ENCODE assay signal across 25 cellular contexts in the genomic region with DNA sequence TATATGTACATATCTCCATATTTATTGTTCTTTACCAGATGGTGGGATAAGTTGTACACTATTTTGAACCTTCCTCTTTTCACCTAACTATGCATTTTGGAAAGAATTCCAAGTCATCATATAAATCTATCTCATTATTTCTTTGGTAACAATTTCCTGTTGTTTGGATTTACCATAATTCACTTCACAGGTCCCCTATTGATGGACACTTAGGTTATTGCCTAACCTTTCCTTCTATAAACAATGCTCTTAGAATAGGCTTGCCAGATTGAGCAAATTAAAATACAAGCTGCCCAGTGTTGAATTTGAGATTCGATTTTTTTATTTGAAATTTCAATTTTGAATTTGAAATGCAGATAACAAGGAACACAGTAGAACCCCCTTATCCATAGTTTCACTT. TPM values are rescaled to one million over a fixed set of nuclear protein-coding genes. Genes with fewer than 3 reads are reported as not detected.
A peak's percentile ranks its signal among the peaks of the same experiment; 100 is the strongest.
DNase-seq lines count a peak whose midpoint lies in the region; ATAC-seq, FAIRE-seq and TF ChIP-seq lines count a peak whose summit lies in the region.
"Had no signal": no experiment of that assay in that cellular context is flagged by ENCODE, and none has a peak within 500 bp of the region (broad histone marks: within the 10 kb centered on the region; RNA-seq: fewer than 3 reads in every experiment).

No MANE protein-coding gene starts in this region.

- H2AFZ ChIP-seq in HepG2 (ENCODE audit: low read length) (no peak overlapping the region), osteoblast (ENCODE audit: low read length) (no peak overlapping the region)
- H2AFZ ChIP-seq: GM23338 had no signal

- in situ Hi-C loops in HepG2 (cut with HindIII; ENCODE audit: extremely low pct_ligation_motif_present, low pct_unique_long_range_greater_than_20kb): no loop called here

- H3K4me1 ChIP-seq in left ventricle myocardium inferior (peaks cover 28% of the 10 kb centered on the region), right atrium auricular region (peaks cover 0 to 19% of the 10 kb centered on the region in 2 donors), HepG2 (ENCODE audit: insufficient read depth, low read length) (peaks cover 72% of the 10 kb centered on the region), osteoblast (ENCODE audit: insufficient read depth, low read length) (peaks cover 7% of the 10 kb centered on the region), SJCRH30 (peaks cover 17% of the 10 kb centered on the region)
- H3K4me1 ChIP-seq: BE2C had no signal

- no peak overlapping the region for H3K9ac ChIP-seq in HepG2 (ENCODE audit: insufficient read depth, low read depth, low read length)
- H3K9ac ChIP-seq: BLaER1 treated with 17β-estradiol and CSF1 and Interleukin-3, amounts not matched to agents 10 nM and 100 nM had no signal

- POLR2A ChIA-PET in HepG2 (lab: Yijun Ruan, JAX): interaction anchor here (0.9 to 4.5 kb wide), 4 partner anchors 24 to 86 kb away, joined by 3 to 56 read pairs (median 26); partner anchors contain the start of gene DHX8

- H3K9me3 ChIP-seq in left ventricle myocardium inferior (replicated peaks) (no peaks in the 10 kb centered on the region), right atrium auricular region (no peaks in the 10 kb centered on the region), HepG2 (ENCODE audit: low read length) (no peaks in the 10 kb centered on the region), osteoblast (ENCODE audit: low read depth, low read length) (no peaks in the 10 kb centered on the region), SJCRH30 (replicated peaks) (no peaks in the 10 kb centered on the region)
- H3K9me3 ChIP-seq: BE2C had no signal

- 22% methylated on average over 1 of the region's 1 CpG for WGBS in HepG2 (ENCODE audit: low lambda C conversion rate)

- H3K4me3 ChIP-seq in left ventricle myocardium inferior (no peak overlapping the region), right atrium auricular region (no peak overlapping the region), HepG2 (replicated peaks in 1 of 3; ENCODE audit: insufficient read depth in 1 of 3, low read depth in 2 of 3, low read length in 3 of 3) (no peak overlapping the region), osteoblast (ENCODE audit: insufficient read depth, low read length) (no peak overlapping the region), SJCRH30 (no peak overlapping the region)
- H3K4me3 ChIP-seq: BLaER1 treated with 17β-estradiol and CSF1 and Interleukin-3, amounts not matched to agents 10 nM and 100 nM; GM12878; GM23338 had no signal

- peak overlapping the region; percentile 74 for H3K27ac ChIP-seq in left ventricle myocardium inferior (replicated peaks)
- H3K27ac ChIP-seq in right atrium auricular region: no peak overlapping the region
- peak overlapping the region; percentile 83 for H3K27ac ChIP-seq in HepG2 (ENCODE audit: extremely low read length, insufficient read depth, low read length)
- H3K27ac ChIP-seq in osteoblast (ENCODE audit: low read depth, low read length): no peak overlapping the region
- H3K27ac ChIP-seq in SJCRH30: no peak overlapping the region
- H3K27ac ChIP-seq: 22Rv1; BLaER1 treated with 17β-estradiol and CSF1 and Interleukin-3, amounts not matched to agents 10 nM and 100 nM had no signal

- H3K4me2 ChIP-seq in HepG2 (ENCODE audit: low read depth, low read length) (no peak overlapping the region), osteoblast (ENCODE audit: insufficient read depth, low read length) (no peak overlapping the region)
- H3K4me2 ChIP-seq: BLaER1 treated with 17β-estradiol and CSF1 and Interleukin-3, amounts not matched to agents 10 nM and 100 nM; GM23338 had no signal

- BruUV-seq in HepG2 (replicated peaks; lab: Mats Ljungman, UMichigan): no TSS peak

- TF ChIP-seq RAD21 in HepG2 (CRISPR knock-in tag; IDR thresholded peaks at IDR 0.05): no peak

- TF ChIP-seq CTCF in left ventricle myocardium inferior (IDR thresholded peaks at IDR 0.05; ENCODE audit: borderline replicate concordance) (no peak), right atrium auricular region (IDR thresholded peaks at IDR 0.05) (no peak), HepG2 (CRISPR knock-in tag; IDR thresholded peaks at IDR 0.05) (no peak), osteoblast (IDR thresholded peaks at IDR 0.05; ENCODE audit: extremely low read depth, low read depth, low read length) (no peak)

- DNase-seq in left ventricle myocardium inferior (no peak), right atrium auricular region (ENCODE audit: low spot score) (no peak), HepG2 (ENCODE audit: low spot score) (no peak), osteoblast (ENCODE audit: insufficient read length, low spot score, missing footprints) (peak; percentile 44), SJCRH30 (no peak), frontal cortex (ENCODE audit: low spot score in 2 of 2) (no peak)
- DNase-seq: ACHN; AML-193; BE2C; CD4-positive, alpha-beta T cell; CD8-positive, alpha-beta memory T cell; DMS 273 treated with DMSO at 0.1 percent for 48 hours; DMS79; EL; GDM1; H9; HFFc6 had no signal

- H3K79me2 ChIP-seq in HepG2 (ENCODE audit: insufficient read depth, low read length) (no peaks in the 10 kb centered on the region), osteoblast (ENCODE audit: insufficient read depth, low read length) (no peaks in the 10 kb centered on the region)

- no peak for TF ChIP-seq POLR2A in HepG2 (IDR thresholded peaks at IDR 0.05; ENCODE audit: insufficient read depth in 1 of 2, low read depth in 2 of 2, low read length in 2 of 2)

- FAIRE-seq in HepG2 (lab: Jason Lieb, UNC) (no peak), frontal cortex (lab: Jason Lieb, UNC) (no peak)
- FAIRE-seq: A204.1, D721Med, GM12878 had no signal

- ATAC-seq in HepG2: no peak
- no peak for ATAC-seq in HG03159 (IDR thresholded peaks at IDR 0.05; ENCODE audit: unreplicated experiment)
- ATAC-seq: GM12878, GM23338, HCT116 had no signal

- intact Hi-C loops in left ventricle myocardium inferior (cut with micrococcal nuclease): no loop called here
- intact Hi-C loops in HepG2 (cut with micrococcal nuclease; ENCODE audit: unreplicated experiment): loop anchor here (5.0 kb wide), 1 partner anchor 718 kb away; no protein-coding TSS in a partner anchor

- no peak for TF ChIP-seq EP300 in HepG2 (IDR thresholded peaks at IDR 0.05; ENCODE audit: low read depth in 2 of 2, low read length in 2 of 2)
- no peak for TF ChIP-seq EP300 in HepG2 (CRISPR knock-in tag; IDR thresholded peaks at IDR 0.05; ENCODE audit: borderline replicate concordance)

- H3K27me3 ChIP-seq in left ventricle myocardium inferior (ENCODE audit: low read depth) (no peaks in the 10 kb centered on the region), right atrium auricular region (no peaks in the 10 kb centered on the region), HepG2 (ENCODE audit: control insufficient read depth in 1 of 2, insufficient read depth in 2 of 2, low read length in 2 of 2) (no peaks in the 10 kb centered on the region), osteoblast (ENCODE audit: insufficient read depth, low read length) (no peaks in the 10 kb centered on the region), SJCRH30 (no peaks in the 10 kb centered on the region)
- H3K27me3 ChIP-seq: BE2C; BLaER1 treated with 17β-estradiol and CSF1 and Interleukin-3, amounts not matched to agents 10 nM and 100 nM had no signal

- CTCF ChIA-PET in HepG2 (lab: Yijun Ruan, JAX; ENCODE audit: low intra/inter-chr PET ratio, low total read pairs): no interaction called here

- H3K36me3 ChIP-seq in left ventricle myocardium inferior (no peaks in the 10 kb centered on the region), right atrium auricular region (no peaks in the 10 kb centered on the region), HepG2 (replicated peaks in 1 of 2; ENCODE audit: control insufficient read depth in 1 of 2, insufficient read depth in 2 of 2, low read length in 2 of 2) (no peaks in the 10 kb centered on the region), osteoblast (ENCODE audit: insufficient read depth, low read length) (no peaks in the 10 kb centered on the region), SJCRH30 (no peaks in the 10 kb centered on the region)
- H3K36me3 ChIP-seq: BE2C; BLaER1 treated with 17β-estradiol and CSF1 and Interleukin-3, amounts not matched to agents 10 nM and 100 nM had no signal

- H4K20me1 ChIP-seq in HepG2 (ENCODE audit: insufficient read depth, low read length) (no peaks in the 10 kb centered on the region), osteoblast (ENCODE audit: insufficient read depth, low read length) (no peaks in the 10 kb centered on the region)
- H4K20me1 ChIP-seq: BLaER1 treated with 17β-estradiol and CSF1 and Interleukin-3, amounts not matched to agents 10 nM and 100 nM had no signal

RNA-seq across cellular contexts. Expression of gene DHX8, which starts 28.9 kb away (rescaled TPM):
- total RNA-seq in left ventricle myocardium inferior (26.0 TPM), right atrium auricular region (10 to 100 TPM; 18.5 to 26.1 TPM), HepG2 (2016; rRNA removed; fragmentation: Illumina TruSeq; extraction: Trizol) (48.9 and 66.9 TPM in 2 replicates), osteoblast (39.2 and 42.3 TPM in 2 replicates), frontal cortex (40.8 TPM)
- 7.3 and 7.5 TPM in 2 replicates for total RNA-seq in HepG2 (2016; cell fraction: cytosol; rRNA removed; fragmentation: Illumina TruSeq; extraction: Trizol; ENCODE audit: low read depth)
- total RNA-seq in HepG2 (2016; cell fraction: insoluble cytoplasmic fraction; rRNA removed; fragmentation: Illumina TruSeq; extraction: Trizol): 48.9 and 59.5 TPM in 2 replicates
- 13.7 and 14.3 TPM in 2 replicates for total RNA-seq in HepG2 (2016; cell fraction: membrane; rRNA removed; fragmentation: Illumina TruSeq; extraction: Trizol)
- total RNA-seq in HepG2 (2016; cell fraction: nucleus; rRNA removed; fragmentation: Illumina TruSeq; extraction: Trizol): 36.4 and 38.7 TPM in 2 replicates
- 23.6 and 24.8 TPM in 2 replicates for polyA plus RNA-seq in HepG2 (2011; rRNA removed)
- 19.6 and 23.9 TPM in 2 replicates for polyA plus RNA-seq in HepG2 (2011; cell fraction: cytosol; rRNA removed)
- 28.8 and 31.8 TPM in 2 replicates for polyA plus RNA-seq in HepG2 (2011; cell fraction: nucleus; rRNA removed)
- polyA plus RNA-seq in HepG2 (2012): 24.9 and 33.1 TPM in 2 replicates
- 1.9 and 2.2 TPM in 2 replicates for polyA plus RNA-seq in HepG2 (2016; cell fraction: cytosol; fragmentation: Illumina TruSeq; extraction: Trizol; ENCODE audit: low read depth)
- polyA plus RNA-seq in HepG2 (2016; cell fraction: insoluble cytoplasmic fraction; fragmentation: Illumina TruSeq; extraction: Trizol; ENCODE audit: low read depth): 37.7 and 41.9 TPM in 2 replicates
- 4.4 and 5.7 TPM in 2 replicates for polyA plus RNA-seq in HepG2 (2016; cell fraction: membrane; fragmentation: Illumina TruSeq; extraction: Trizol; ENCODE audit: low read depth)
- 36.7 and 42.2 TPM in 2 replicates for polyA plus RNA-seq in HepG2 (2016; cell fraction: nucleus; fragmentation: Illumina TruSeq; extraction: Trizol; ENCODE audit: insufficient read depth, low read depth)
- polyA minus RNA-seq in HepG2 (2011; rRNA and poly(A)+ RNA removed; ENCODE audit: low replicate concordance): 67.3 and 93.6 TPM in 2 replicates
- polyA minus RNA-seq in HepG2 (2011; cell fraction: cytosol; rRNA and poly(A)+ RNA removed): 36.8 and 37.9 TPM in 2 replicates
- polyA minus RNA-seq in HepG2 (2011; cell fraction: nucleus; rRNA and poly(A)+ RNA removed): 37.6 and 44.9 TPM in 2 replicates
- 54.3 and 56.2 TPM in 2 replicates for total RNA-seq in SJCRH30 (2014; rRNA removed; shearing (Covaris generic))

RNA-seq across cellular contexts. Expression of gene ARL4D, which starts 56.1 kb away (rescaled TPM):
- total RNA-seq in left ventricle myocardium inferior (7.1 TPM), right atrium auricular region (10 to 100 TPM in 1 of 2 donors, 1 to 10 TPM in 1; 5.5 to 24.1 TPM), HepG2 (2016; rRNA removed; fragmentation: Illumina TruSeq; extraction: Trizol) (9.0 and 9.5 TPM in 2 replicates), osteoblast (12.1 and 18.8 TPM in 2 replicates), frontal cortex (39.5 TPM)
- total RNA-seq in HepG2 (2016; cell fraction: cytosol; rRNA removed; fragmentation: Illumina TruSeq; extraction: Trizol; ENCODE audit: low read depth): 4.8 and 5.0 TPM in 2 replicates
- total RNA-seq in HepG2 (2016; cell fraction: insoluble cytoplasmic fraction; rRNA removed; fragmentation: Illumina TruSeq; extraction: Trizol): 8.2 and 10.0 TPM in 2 replicates
- 6.9 and 7.7 TPM in 2 replicates for total RNA-seq in HepG2 (2016; cell fraction: membrane; rRNA removed; fragmentation: Illumina TruSeq; extraction: Trizol)
- total RNA-seq in HepG2 (2016; cell fraction: nucleus; rRNA removed; fragmentation: Illumina TruSeq; extraction: Trizol): 5.3 and 7.3 TPM in 2 replicates
- 25.9 and 40.6 TPM in 2 replicates for polyA plus RNA-seq in HepG2 (2011; rRNA removed)
- 42.8 and 43.2 TPM in 2 replicates for polyA plus RNA-seq in HepG2 (2011; cell fraction: cytosol; rRNA removed)
- 20.5 and 34.1 TPM in 2 replicates for polyA plus RNA-seq in HepG2 (2011; cell fraction: nucleus; rRNA removed)
- polyA plus RNA-seq in HepG2 (2012): 31.5 and 47.6 TPM in 2 replicates
- polyA plus RNA-seq in HepG2 (2016; cell fraction: cytosol; fragmentation: Illumina TruSeq; extraction: Trizol; ENCODE audit: low read depth): 2.0 and 2.2 TPM in 2 replicates
- 11.6 and 13.8 TPM in 2 replicates for polyA plus RNA-seq in HepG2 (2016; cell fraction: insoluble cytoplasmic fraction; fragmentation: Illumina TruSeq; extraction: Trizol; ENCODE audit: low read depth)
- polyA plus RNA-seq in HepG2 (2016; cell fraction: membrane; fragmentation: Illumina TruSeq; extraction: Trizol; ENCODE audit: low read depth): 3.2 TPM in 2 replicates
- 12.2 and 15.4 TPM in 2 replicates for polyA plus RNA-seq in HepG2 (2016; cell fraction: nucleus; fragmentation: Illumina TruSeq; extraction: Trizol; ENCODE audit: insufficient read depth, low read depth)
- 18.8 and 37.1 TPM in 2 replicates for polyA minus RNA-seq in HepG2 (2011; rRNA and poly(A)+ RNA removed; ENCODE audit: low replicate concordance)
- 15.0 and 19.8 TPM in 2 replicates for polyA minus RNA-seq in HepG2 (2011; cell fraction: cytosol; rRNA and poly(A)+ RNA removed)
- polyA minus RNA-seq in HepG2 (2011; cell fraction: nucleus; rRNA and poly(A)+ RNA removed): 8.9 and 13.3 TPM in 2 replicates
- total RNA-seq in SJCRH30 (2014; rRNA removed; shearing (Covaris generic)): 5.3 and 5.4 TPM in 2 replicates

Comparison
In these comparisons a context has a peak if more than half of its experiments do, and no peak if none do; other contexts are left out.
1. H3K27ac ChIP-seq: peak in left ventricle myocardium inferior (single experiment) and HepG2 (single experiment); none in right atrium auricular region (0 of 2), osteoblast (single experiment) and SJCRH30 (single experiment).